13 cellular contexts compared by ENCODE assay signal in genomic region chr11:18332302-18332701, GRCh38. TPM values are rescaled to one million over a fixed set of nuclear protein-coding genes. Genes with fewer than 3 reads are reported as not detected.
A peak's percentile ranks its signal among the peaks of the same experiment; 100 is the strongest.
DNase-seq lines count a peak whose midpoint lies in the region; ATAC-seq and TF ChIP-seq lines count a peak whose summit lies in the region.
"Had no signal": no experiment of that assay in that cellular context is flagged by ENCODE, and none has a peak within 500 bp of the region (broad histone marks: within the 10 kb centered on the region; RNA-seq: fewer than 3 reads in every experiment).

No MANE protein-coding gene starts in this region.

- no peak for TF ChIP-seq CTCF in MCF 10A (IDR thresholded peaks at IDR 0.05; ENCODE audit: unreplicated experiment)
- no peak for TF ChIP-seq CTCF in breast epithelium (IDR thresholded peaks at IDR 0.05)

- H3K36me3 Mint-ChIP-seq in MCF 10A (ENCODE audit: insufficient read depth, unreplicated experiment) (peaks cover 77% of the 10 kb centered on the region), T-helper 17 cell (ENCODE audit: low read depth) (peaks cover 11% of the 10 kb centered on the region)

- no peaks in the 10 kb centered on the region for H3K9me3 Mint-ChIP-seq in MCF 10A (ENCODE audit: unreplicated experiment)
- H3K9me3 Mint-ChIP-seq in stimulated activated naive CD8-positive, alpha-beta T cell treated with anti-CD3 and anti-CD28 coated beads, Interleukin-15, amount 100 ng/mL, for 72 hours, result no peaks in the 10 kb centered on the region

- intact Hi-C loops in MCF 10A (cut with micrococcal nuclease), result no loop called here
- intact Hi-C loops in breast epithelium (cut with DNase I; ENCODE audit: low total_unique reads), result no loop called here

- no peaks in the 10 kb centered on the region for H3K27me3 ChIP-seq in breast epithelium
- no peaks in the 10 kb centered on the region for H3K27me3 ChIP-seq in effector memory CD4-positive, alpha-beta T cell (replicated peaks; ENCODE audit: control insufficient read depth, insufficient read depth, low read length, poor library complexity, severe bottlenecking)
- H3K27me3 ChIP-seq: colonic mucosa had no signal

- H3K9me3 ChIP-seq in breast epithelium (no peaks in the 10 kb centered on the region), T-helper 17 cell (ENCODE audit: control insufficient read depth, low read length, poor library complexity, severe bottlenecking) (no peaks in the 10 kb centered on the region)
- H3K9me3 ChIP-seq in effector memory CD4-positive, alpha-beta T cell (ENCODE audit: control insufficient read depth, low read length), result no peaks in the 10 kb centered on the region
- H3K9me3 ChIP-seq: colonic mucosa, prostate gland had no signal

- H3K27ac ChIP-seq in breast epithelium, result no peak overlapping the region
- H3K27ac ChIP-seq in effector memory CD4-positive, alpha-beta T cell (ENCODE audit: insufficient read depth, low read length, poor library complexity, severe bottlenecking), result peak overlapping the region; percentile 66
- H3K27ac ChIP-seq: colonic mucosa, HL-60, prostate gland had no signal

- DNase-seq in MCF 10A (ENCODE audit: unreplicated experiment), result no peak
- DNase-seq in breast epithelium (ENCODE audit: low spot score in 2 of 2), result no peak
- no peak for DNase-seq in T-helper 17 cell
- no peak for DNase-seq in effector memory CD4-positive, alpha-beta T cell
- no peak for DNase-seq in stimulated activated naive CD8-positive, alpha-beta T cell treated with anti-CD3 and anti-CD28 coated beads, Interleukin-15, amount 100 ng/mL, for 72 hours
- no peak for DNase-seq in stimulated activated CD4-positive, alpha-beta T cell treated with anti-CD3 and anti-CD28 coated beads, Interleukin-2, amount 100 ng/mL, for 48 hours
- no peak for DNase-seq in NCI-H510A treated with DMSO at 0.1 percent for 48 hours (lab: John Stamatoyannopoulos, UW)
- DNase-seq: activated CD4-positive, CD25-positive, alpha-beta regulatory T cell treated with anti-CD3 and anti-CD28 coated beads, Interleukin-2, amount 50 U/mL, for 72 hours; colonic mucosa; HCEC 1CT had no signal

- H3K27ac Mint-ChIP-seq in MCF 10A (ENCODE audit: low read depth, unreplicated experiment), result peak overlapping the region; percentile 9
- H3K27ac Mint-ChIP-seq in T-helper 17 cell, result peak overlapping the region; percentile 99
- peak overlapping the region in 1 of 2 donors; percentile 58 for H3K27ac Mint-ChIP-seq in stimulated activated naive CD8-positive, alpha-beta T cell treated with anti-CD3 and anti-CD28 coated beads, Interleukin-15, amount 100 ng/mL, for 72 hours

- no TSS peak for BruUV-seq in MCF 10A (replicated peaks; lab: Mats Ljungman, UMichigan)

- H3K27me3 Mint-ChIP-seq in MCF 10A (ENCODE audit: insufficient read depth, unreplicated experiment) (no peaks in the 10 kb centered on the region), T-helper 17 cell (no peaks in the 10 kb centered on the region)
- H3K27me3 Mint-ChIP-seq in stimulated activated naive CD8-positive, alpha-beta T cell treated with anti-CD3 and anti-CD28 coated beads, Interleukin-15, amount 100 ng/mL, for 72 hours, result no peaks in the 10 kb centered on the region

- ATAC-seq in T-helper 17 cell (peak; percentile 89), GM21825 (IDR thresholded peaks at IDR 0.05; ENCODE audit: unreplicated experiment) (no peak)
- ATAC-seq in stimulated activated naive CD8-positive, alpha-beta T cell treated with anti-CD3 and anti-CD28 coated beads, Interleukin-15, amount 100 ng/mL, for 72 hours, result peak; percentile 60

- no peak overlapping the region for H3K4me3 ChIP-seq in breast epithelium
- no peak overlapping the region for H3K4me3 ChIP-seq in effector memory CD4-positive, alpha-beta T cell (ENCODE audit: insufficient read depth, low read depth, low read length, poor library complexity, severe bottlenecking)
- H3K4me3 ChIP-seq: colonic mucosa, prostate gland had no signal

- H3K4me1 Mint-ChIP-seq in MCF 10A (ENCODE audit: insufficient read depth, unreplicated experiment), result peaks cover 18% of the 10 kb centered on the region
- H3K4me1 Mint-ChIP-seq in T-helper 17 cell, result peaks cover 47% of the 10 kb centered on the region
- peaks cover 51% of the 10 kb centered on the region for H3K4me1 Mint-ChIP-seq in stimulated activated naive CD8-positive, alpha-beta T cell treated with anti-CD3 and anti-CD28 coated beads, Interleukin-15, amount 100 ng/mL, for 72 hours

- no peaks in the 10 kb centered on the region for H3K36me3 ChIP-seq in breast epithelium
- peaks cover 35% of the 10 kb centered on the region for H3K36me3 ChIP-seq in effector memory CD4-positive, alpha-beta T cell (ENCODE audit: control insufficient read depth, insufficient read depth, low read length)

- H3K4me3 Mint-ChIP-seq in MCF 10A (ENCODE audit: unreplicated experiment), result no peak overlapping the region
- H3K4me3 Mint-ChIP-seq in T-helper 17 cell, result peak overlapping the region; percentile 83
- peak overlapping the region; percentile 41 to 71 for H3K4me3 Mint-ChIP-seq in stimulated activated naive CD8-positive, alpha-beta T cell treated with anti-CD3 and anti-CD28 coated beads, Interleukin-15, amount 100 ng/mL, for 72 hours

- CTCF ChIA-PET in MCF 10A (lab: Yijun Ruan, JAX), result no interaction called here

- TF ChIP-seq POLR2A in breast epithelium (IDR thresholded peaks at IDR 0.05), result no peak

- H3K4me1 ChIP-seq in breast epithelium, result no peaks in the 10 kb centered on the region
- peaks cover 29% of the 10 kb centered on the region for H3K4me1 ChIP-seq in effector memory CD4-positive, alpha-beta T cell (ENCODE audit: control insufficient read depth, insufficient read depth, low read length, poor library complexity, severe bottlenecking)
- H3K4me1 ChIP-seq: colonic mucosa, prostate gland had no signal

- POLR2A ChIA-PET in MCF 10A (lab: Yijun Ruan, JAX), result interaction anchor here (0.6 kb wide), 1 partner anchor 29 kb away, joined by 3 read pairs; no protein-coding TSS in a partner anchor

RNA-seq across cellular contexts. Expression of gene GTF2H1, which starts 9.9 kb away (rescaled TPM):
- total RNA-seq in MCF 10A (2022), result 60.9 and 83.4 TPM in 2 replicates
- total RNA-seq in breast epithelium, result 10 to 100 TPM; 73.1 to 83.7 (median 74.4) TPM
- 10 to 100 TPM; 22.0 to 24.4 TPM for total RNA-seq in T-helper 17 cell

RNA-seq across cellular contexts. Expression of gene HPS5, which starts 10.4 kb away (rescaled TPM):
- total RNA-seq in MCF 10A (2022), result 23.6 and 31.8 TPM in 2 replicates
- total RNA-seq in breast epithelium, result 100 to 1,000 TPM in 1 of 3 donors, 10 to 100 TPM in 2; 18.7 to 166 (median 57.0) TPM
- 10 to 100 TPM; 12.8 to 15.7 TPM for total RNA-seq in T-helper 17 cell
